8 cellular contexts compared by ENCODE assay signal in genomic region chr7:101099969-101100781, GRCh38. TPM values are rescaled to one million over a fixed set of nuclear protein-coding genes. Genes with fewer than 3 reads are reported as not detected.
DNase-seq lines count a peak whose midpoint lies in the region; ATAC-seq and TF ChIP-seq lines count a peak whose summit lies in the region.

No MANE protein-coding gene starts in this region.

- TF ChIP-seq CTCF in RWPE2 (IDR thresholded peaks at IDR 0.05; ENCODE audit: poor library complexity, severe bottlenecking) (no peak), psoas muscle (IDR thresholded peaks at IDR 0.05) (no peak), uterus (IDR thresholded peaks at IDR 0.05) (no peak)

- H3K27me3 ChIP-seq in RWPE2 (ENCODE audit: insufficient read depth, poor library complexity, severe bottlenecking) (no peaks in the 10 kb centered on the region), psoas muscle (ENCODE audit: insufficient read depth in 3 of 3, low read length in 2 of 3) (peaks cover 0 to 9% (median 4%) of the 10 kb centered on the region in 3 donors), uterus (no peaks in the 10 kb centered on the region)

- H3K27ac ChIP-seq in RWPE2 (ENCODE audit: poor library complexity, severe bottlenecking) = peak overlapping the region; percentile 84
- H3K27ac ChIP-seq in psoas muscle = peak overlapping the region; percentile 73
- peak overlapping the region; percentile 76 to 78 for H3K27ac ChIP-seq in uterus

- ATAC-seq in RWPE2 (ENCODE audit: low read depth) (peak; percentile 90), left ventricle myocardium superior (peak; percentile 97), psoas muscle (peak; percentile 96 to 98 (median 96)), GM21515 (IDR thresholded peaks at IDR 0.05; ENCODE audit: unreplicated experiment) (no peak)

- peak; percentile 100 for DNase-seq in ACHN
- peak; percentile 54 for DNase-seq in HEK293T (ENCODE audit: extremely low spot score)
- peak; percentile 95 for DNase-seq in RWPE2 (ENCODE audit: low spot score)
- DNase-seq in amniotic epithelial cell (ENCODE audit: low read depth) = peak; percentile 100
- peak; percentile 92 for DNase-seq in left ventricle myocardium superior
- peak; percentile 96 for DNase-seq in psoas muscle
- peak; percentile 98 for DNase-seq in uterus

- in situ Hi-C loops in ACHN (cut with HindIII; ENCODE audit: low pct_ligation_motif_present, low pct_unique_long_range_greater_than_20kb, low sequenced_read_pairs) = no loop called here

- intact Hi-C loops in left ventricle myocardium superior (cut with micrococcal nuclease) = no loop called here
- intact Hi-C loops in psoas muscle (cut with DNase I) = no loop called here
- intact Hi-C loops in uterus (cut with DNase I; ENCODE audit: low total_unique reads) = loop anchor here (5.0 kb wide), 1 partner anchor 37 kb away; no protein-coding TSS in a partner anchor

- CTCF ChIA-PET in HEK293T (lab: Yijun Ruan, JAX) = interaction anchor here (0.8 kb wide), 1 partner anchor 23 kb away, joined by 3 read pairs; no protein-coding TSS in a partner anchor

- H3K4me1 ChIP-seq in RWPE2 (ENCODE audit: insufficient read depth, poor library complexity, severe bottlenecking) (peaks cover 20% of the 10 kb centered on the region), psoas muscle (peaks cover 16% of the 10 kb centered on the region), uterus (peaks cover 0 to 6% of the 10 kb centered on the region in 2 donors)

- H3K36me3 ChIP-seq in RWPE2 (ENCODE audit: low read depth) (no peaks in the 10 kb centered on the region), psoas muscle (ENCODE audit: insufficient read depth in 1 of 2, low read depth in 1 of 2) (no peaks in the 10 kb centered on the region), uterus (no peaks in the 10 kb centered on the region)

- POLR2A ChIA-PET in HEK293T (lab: Yijun Ruan, JAX) = interaction anchor here (1.0 kb wide), 1 partner anchor 24 kb away, joined by 3 read pairs; no protein-coding TSS in a partner anchor

- WGBS in psoas muscle, 3 donors = 22 to 31% (median 24%) methylated on average over 26 of the region's 26 CpGs

- H3K4me3 ChIP-seq in RWPE2 (ENCODE audit: severe bottlenecking) = no peak overlapping the region
- H3K4me3 ChIP-seq in psoas muscle = peak overlapping the region; percentile 15
- H3K4me3 ChIP-seq in uterus = no peak overlapping the region

- peak in 1 of 2 donors; percentile 27 for TF ChIP-seq POLR2A in uterus (IDR thresholded peaks at IDR 0.05)

- H3K9me3 ChIP-seq in RWPE2 (ENCODE audit: severe bottlenecking) = no peaks in the 10 kb centered on the region
- H3K9me3 ChIP-seq in psoas muscle = no peaks in the 10 kb centered on the region
- no peaks in the 10 kb centered on the region for H3K9me3 ChIP-seq in uterus

TF ChIP-seq in HEK293T, 16 proteins besides CTCF, POLR2A, EP300 and RAD21:
- TF ChIP-seq PKNOX1 (IDR thresholded peaks at IDR 0.05) (no peak), ZNF384 (IDR thresholded peaks at IDR 0.05) (no peak)

RNA-seq across cellular contexts. Expression of gene TRIM56, which starts 14.9 kb away (rescaled TPM):
- 16.6 TPM for total RNA-seq in left ventricle myocardium superior
- total RNA-seq in psoas muscle = 10 to 100 TPM; 10.1 to 15.7 (median 13.8) TPM
- 10 to 100 TPM in 1 of 3 donors, 1 to 10 TPM in 2; 3.2 to 13.3 (median 5.8) TPM for polyA plus RNA-seq in psoas muscle
- total RNA-seq in uterus = 10 to 100 TPM in 3 of 4 donors, 1 to 10 TPM in 1; 9.7 to 73.0 (median 26.3) TPM

RNA-seq across cellular contexts. Expression of gene SERPINE1, which starts 26.7 kb away (rescaled TPM):
- total RNA-seq in left ventricle myocardium superior (1.3 TPM), psoas muscle (10 to 100 TPM in 1 of 4 donors, 1 to 10 TPM in 3; 7.1 to 14.4 (median 7.4) TPM), uterus (10 to 100 TPM in 1 of 4 donors, 1 to 10 TPM in 2, under 1 TPM in 1; 0.51 to 10.6 (median 5.5) TPM)
- 100 to 1,000 TPM in 1 of 3 donors, 1 to 10 TPM in 2; 4.3 to 269 (median 5.9) TPM for polyA plus RNA-seq in psoas muscle

RNA-seq across cellular contexts. Expression of gene AP1S1, which starts 54.1 kb away (rescaled TPM):
- total RNA-seq in left ventricle myocardium superior (11.8 TPM), psoas muscle (1 to 10 TPM; 5.7 to 7.1 (median 6.6) TPM), uterus (10 to 100 TPM in 3 of 4 donors, 1 to 10 TPM in 1; 9.2 to 59.6 (median 30.2) TPM)
- 10 to 100 TPM; 11.1 to 29.9 (median 17.8) TPM for polyA plus RNA-seq in psoas muscle
